ENCODE assay signal across 8 cellular contexts in genomic region chr9:88303785-88304495, GRCh38.
DNase-seq lines count a peak whose midpoint lies in the region; ATAC-seq, FAIRE-seq and TF ChIP-seq lines count a peak whose summit lies in the region.

No MANE protein-coding gene starts in this region.

- peaks cover 7% of the 10 kb centered on the region for H3K27me3 Mint-ChIP-seq in type B pancreatic cell

- FAIRE-seq in pancreas (lab: Jason Lieb, UNC) = no peak

- H3K36me3 ChIP-seq in BJ (ENCODE audit: control insufficient read depth, insufficient read depth, low read length) = no peaks in the 10 kb centered on the region
- no peaks in the 10 kb centered on the region for H3K36me3 ChIP-seq in pancreas

- TF ChIP-seq CTCF in BJ (IDR thresholded peaks at IDR 0.05; ENCODE audit: insufficient read depth, low read depth, low read length) (no peak), type B pancreatic cell (conservative IDR thresholded peaks at IDR 0.05) (no peak), pancreas (IDR thresholded peaks at IDR 0.05) (no peak)

- ATAC-seq in GM19467 (IDR thresholded peaks at IDR 0.05; ENCODE audit: unreplicated experiment) (peak; percentile 69), pancreas (no peak)

- no peak overlapping the region for H3K27ac Mint-ChIP-seq in type B pancreatic cell

- DNase-seq in BJ (ENCODE audit: low read depth) (peak; percentile 28), HS-5 (ENCODE audit: low read depth) (peak; percentile 10), dedifferentiated amniotic fluid mesenchymal stem cell (ENCODE audit: extremely low spot score) (peak; percentile 19), cardiac septum (ENCODE audit: low spot score) (no peak), SIG-M5 treated with dmso at 0.1 percent for 504 hours (lab: John Stamatoyannopoulos, UW; ENCODE audit: unreplicated experiment) (no peak), type B pancreatic cell (ENCODE audit: extremely low spot score, unreplicated experiment) (no peak), pancreas (no peak)

- H3K4me1 ChIP-seq in pancreas = no peaks in the 10 kb centered on the region

- H3K36me3 Mint-ChIP-seq in type B pancreatic cell = no peaks in the 10 kb centered on the region

- no peaks in the 10 kb centered on the region for H3K4me1 Mint-ChIP-seq in type B pancreatic cell (ENCODE audit: unreplicated experiment)

- POLR2A ChIA-PET in BJ (lab: Charles Lee) = interaction anchor here (0.6 kb wide), 1 partner anchor 54 kb away, joined by 4 read pairs; no protein-coding TSS in a partner anchor

- no peaks in the 10 kb centered on the region for H3K9me3 ChIP-seq in pancreas

- intact Hi-C loops in cardiac septum (cut with DNase I) (no loop called here), pancreas (cut with DNase I) (no loop called here)

- WGBS in pancreas, 2 donors = 65 to 66% methylated on average over 4 of the region's 4 CpGs

- H3K27ac ChIP-seq in pancreas = no peak overlapping the region

- no peak overlapping the region for H3K4me3 ChIP-seq in BJ (ENCODE audit: low read depth, low read length)
- no peak overlapping the region for H3K4me3 ChIP-seq in pancreas

- CTCF ChIA-PET in BJ (lab: Yijun Ruan, JAX) = interaction anchor here (1.2 to 1.5 kb wide), 2 partner anchors 29 to 130 kb away, joined by 3 to 5 read pairs; no protein-coding TSS in a partner anchor

- no peaks in the 10 kb centered on the region for H3K9me3 Mint-ChIP-seq in type B pancreatic cell

- H3K27me3 ChIP-seq in BJ (ENCODE audit: control insufficient read depth, insufficient read depth, low read length) (no peaks in the 10 kb centered on the region), pancreas (no peaks in the 10 kb centered on the region)

- no peak overlapping the region for H3K4me3 Mint-ChIP-seq in type B pancreatic cell

Comparison
In these comparisons a context has a peak if more than half of its experiments do, and no peak if none do; other contexts are left out.
1. DNase-seq: peak in BJ (single experiment), HS-5 (single experiment) and dedifferentiated amniotic fluid mesenchymal stem cell (single experiment); none in cardiac septum (single experiment), SIG-M5 treated with dmso at 0.1 percent for 504 hours (single experiment), type B pancreatic cell (single experiment) and pancreas (0 of 6).